26 cellular contexts compared by ENCODE assay signal in the genomic region with DNA sequence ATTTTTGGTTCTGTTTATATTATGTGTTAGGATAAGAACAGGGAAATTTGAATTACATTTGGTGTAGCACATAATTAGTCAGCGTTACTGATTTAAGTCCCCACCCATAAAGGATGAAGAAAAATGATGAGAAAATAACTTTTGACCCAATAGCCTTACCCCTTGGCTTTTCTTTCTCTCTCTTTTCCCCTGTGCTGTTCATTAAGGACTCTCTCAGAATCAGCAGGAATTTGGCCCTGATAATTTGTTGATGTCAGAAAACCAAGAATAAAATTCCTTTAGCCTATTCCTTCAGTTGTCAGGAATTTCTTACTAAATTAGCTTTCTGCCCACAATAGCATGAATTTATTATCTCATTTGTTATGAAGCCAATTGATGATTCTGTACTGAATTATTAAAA. TPM values are rescaled to one million over a fixed set of nuclear protein-coding genes. Genes with fewer than 3 reads are reported as not detected.
DNase-seq lines count a peak whose midpoint lies in the region; ATAC-seq and TF ChIP-seq lines count a peak whose summit lies in the region.
"Had no signal": no experiment of that assay in that cellular context is flagged by ENCODE, and none has a peak within 500 bp of the region (broad histone marks: within the 10 kb centered on the region; RNA-seq: fewer than 3 reads in every experiment).

No MANE protein-coding gene starts in this region.

- peaks cover 21% of the 10 kb centered on the region for H3K4me1 ChIP-seq in suprapubic skin
- H3K4me1 ChIP-seq: foreskin keratinocyte had no signal

- H3K9me3 Mint-ChIP-seq in activated T-cell treated with anti-CD3 and anti-CD28 coated beads, Interleukin-2, amount 50 U/mL, for 72 hours: peaks cover 0 to 1% of the 10 kb centered on the region in 2 donors
- no peaks in the 10 kb centered on the region for H3K9me3 Mint-ChIP-seq in activated T-cell treated with anti-CD3 and anti-CD28 coated beads, Interleukin-2, amount 50 U/mL, for 4 hours
- H3K9me3 Mint-ChIP-seq in activated CD4-positive, alpha-beta memory T cell treated with anti-CD3 and anti-CD28 coated beads for 36 hours: no peaks in the 10 kb centered on the region
- H3K9me3 Mint-ChIP-seq: activated CD8-positive, alpha-beta T cell treated with anti-CD3 and anti-CD28 coated beads for 36 hours; activated naive CD4-positive, alpha-beta T cell treated with anti-CD3 and anti-CD28 coated beads, Interleukin-2, amount 10 ng/mL, durations not matched to agents 7 days and 5 days; WTC11 had no signal

- peaks cover 39% of the 10 kb centered on the region for H3K4me1 Mint-ChIP-seq in activated T-cell treated with anti-CD3 and anti-CD28 coated beads, Interleukin-2, amount 50 U/mL, for 72 hours (ENCODE audit: low read depth)
- peaks cover 45% of the 10 kb centered on the region for H3K4me1 Mint-ChIP-seq in activated T-cell treated with anti-CD3 and anti-CD28 coated beads, Interleukin-2, amount 50 U/mL, for 4 hours (ENCODE audit: low read depth)
- H3K4me1 Mint-ChIP-seq in activated CD4-positive, alpha-beta memory T cell treated with anti-CD3 and anti-CD28 coated beads for 36 hours (ENCODE audit: low read depth): peaks cover 36% of the 10 kb centered on the region

- H3K9me3 ChIP-seq in suprapubic skin: no peaks in the 10 kb centered on the region
- H3K9me3 ChIP-seq: HAP-1, mucosa of descending colon, prostate gland had no signal

- H3K4me3 Mint-ChIP-seq in activated T-cell treated with anti-CD3 and anti-CD28 coated beads, Interleukin-2, amount 50 U/mL, for 72 hours: no peak overlapping the region
- no peak overlapping the region for H3K4me3 Mint-ChIP-seq in activated T-cell treated with anti-CD3 and anti-CD28 coated beads, Interleukin-2, amount 50 U/mL, for 4 hours
- no peak overlapping the region for H3K4me3 Mint-ChIP-seq in activated CD4-positive, alpha-beta memory T cell treated with anti-CD3 and anti-CD28 coated beads for 36 hours
- H3K4me3 Mint-ChIP-seq: activated CD8-positive, alpha-beta T cell treated with anti-CD3 and anti-CD28 coated beads for 36 hours; activated naive CD4-positive, alpha-beta T cell treated with anti-CD3 and anti-CD28 coated beads, Interleukin-2, amount 10 ng/mL, durations not matched to agents 7 days and 5 days; WTC11 had no signal

- no peak overlapping the region for H3K4me3 ChIP-seq in suprapubic skin
- H3K4me3 ChIP-seq: HAP-1, mucosa of descending colon, prostate gland had no signal

- no peak for TF ChIP-seq CTCF in suprapubic skin (IDR thresholded peaks at IDR 0.05)

- H3K36me3 Mint-ChIP-seq in activated T-cell treated with anti-CD3 and anti-CD28 coated beads, Interleukin-2, amount 50 U/mL, for 72 hours (ENCODE audit: insufficient read depth in 2 of 2): no peaks in the 10 kb centered on the region
- no peaks in the 10 kb centered on the region for H3K36me3 Mint-ChIP-seq in activated T-cell treated with anti-CD3 and anti-CD28 coated beads, Interleukin-2, amount 50 U/mL, for 4 hours (ENCODE audit: insufficient read depth)
- H3K36me3 Mint-ChIP-seq in activated CD4-positive, alpha-beta memory T cell treated with anti-CD3 and anti-CD28 coated beads for 36 hours: no peaks in the 10 kb centered on the region
- H3K36me3 Mint-ChIP-seq: activated naive CD4-positive, alpha-beta T cell treated with anti-CD3 and anti-CD28 coated beads, Interleukin-2, amount 10 ng/mL, durations not matched to agents 7 days and 5 days; WTC11 had no signal

- H3K27me3 ChIP-seq in suprapubic skin: no peaks in the 10 kb centered on the region
- H3K27me3 ChIP-seq: foreskin keratinocyte had no signal

- intact Hi-C loops in Right ventricle myocardium superior (cut with DNase I): no loop called here
- intact Hi-C loops in activated CD4-positive, alpha-beta memory T cell treated with anti-CD3 and anti-CD28 coated beads for 36 hours (cut with micrococcal nuclease): no loop called here

- no peak for ATAC-seq in activated T-cell treated with anti-CD3 and anti-CD28 coated beads, Interleukin-2, amount 50 U/mL, for 72 hours (replicated peaks in 1 of 2)
- no peak for ATAC-seq in activated T-cell treated with anti-CD3 and anti-CD28 coated beads, Interleukin-2, amount 50 U/mL, for 4 hours
- ATAC-seq in Right ventricle myocardium superior (ENCODE audit: poor library complexity): peak; percentile 41
- ATAC-seq: foreskin keratinocyte, mucosa of descending colon, Panc1, WTC11 had no signal

- CTCF ChIA-PET in activated CD4-positive, alpha-beta memory T cell treated with anti-CD3 and anti-CD28 coated beads for 36 hours (lab: Charles Lee): no interaction called here

- TF ChIP-seq EP300 in suprapubic skin (IDR thresholded peaks at IDR 0.05): no peak

- H3K27ac Mint-ChIP-seq in activated T-cell treated with anti-CD3 and anti-CD28 coated beads, Interleukin-2, amount 50 U/mL, for 72 hours: peak overlapping the region; percentile 50
- H3K27ac Mint-ChIP-seq in activated CD4-positive, alpha-beta memory T cell treated with anti-CD3 and anti-CD28 coated beads for 36 hours: no peak overlapping the region
- H3K27ac Mint-ChIP-seq: activated CD8-positive, alpha-beta T cell treated with anti-CD3 and anti-CD28 coated beads for 36 hours; activated naive CD4-positive, alpha-beta T cell treated with anti-CD3 and anti-CD28 coated beads, Interleukin-2, amount 10 ng/mL, durations not matched to agents 7 days and 5 days; WTC11 had no signal

- TF ChIP-seq POLR2A in suprapubic skin (IDR thresholded peaks at IDR 0.05): no peak

- no peaks in the 10 kb centered on the region for H3K36me3 ChIP-seq in suprapubic skin
- H3K36me3 ChIP-seq: HAP-1, prostate gland had no signal

- POLR2A ChIA-PET in activated CD4-positive, alpha-beta memory T cell treated with anti-CD3 and anti-CD28 coated beads for 36 hours (lab: Charles Lee): no interaction called here

- no peak for DNase-seq in activated T-cell treated with anti-CD3 and anti-CD28 coated beads, Interleukin-2, amount 50 U/mL, for 72 hours
- no peak for DNase-seq in activated T-cell treated with anti-CD3 and anti-CD28 coated beads, Interleukin-2, amount 50 U/mL, for 4 hours
- peak; percentile 11 for DNase-seq in astrocyte of the hippocampus (ENCODE audit: low read depth, low spot score)
- DNase-seq in Right ventricle myocardium superior: no peak
- DNase-seq in suprapubic skin (ENCODE audit: low spot score in 2 of 2): no peak
- DNase-seq in COR-L47 (lab: John Stamatoyannopoulos, UW): no peak
- DNase-seq in activated CD4-positive, alpha-beta memory T cell treated with anti-CD3 and anti-CD28 coated beads for 36 hours: no peak
- no peak for DNase-seq in SW 1271 (lab: John Stamatoyannopoulos, UW)
- DNase-seq: activated CD8-positive, alpha-beta T cell treated with anti-CD3 and anti-CD28 coated beads for 36 hours; activated naive CD4-positive, alpha-beta T cell treated with anti-CD3 and anti-CD28 coated beads, Interleukin-2, amount 10 ng/mL, durations not matched to agents 7 days and 5 days; activated T-cell treated with anti-CD3 and anti-CD28 coated beads, Interleukin-2, amount 50 U/mL, for 1 hour; aorta; Calu3; foreskin keratinocyte; left cardiac atrium; mucosa of descending colon; NCI-H1048; NK-92 treated with Interleukin-12 subunit alpha and Interleukin-12 subunit beta, amount 100 ng/mL, for 24 hours; small intestine; stimulated activated CD4-positive, alpha-beta T cell treated with anti-CD3 and anti-CD28 coated beads, Interleukin-2, amount 100 ng/mL, for 48 hours; stimulated activated naive CD4-positive, alpha-beta T cell treated with Interleukin-2 at 50 U/mL for 16 hours had no signal

- H3K27me3 Mint-ChIP-seq in activated T-cell treated with anti-CD3 and anti-CD28 coated beads, Interleukin-2, amount 50 U/mL, for 72 hours (ENCODE audit: low read depth): no peaks in the 10 kb centered on the region
- peaks cover 3% of the 10 kb centered on the region for H3K27me3 Mint-ChIP-seq in activated T-cell treated with anti-CD3 and anti-CD28 coated beads, Interleukin-2, amount 50 U/mL, for 4 hours (ENCODE audit: low read depth)
- H3K27me3 Mint-ChIP-seq in activated CD4-positive, alpha-beta memory T cell treated with anti-CD3 and anti-CD28 coated beads for 36 hours: no peaks in the 10 kb centered on the region
- H3K27me3 Mint-ChIP-seq: activated CD8-positive, alpha-beta T cell treated with anti-CD3 and anti-CD28 coated beads for 36 hours; activated naive CD4-positive, alpha-beta T cell treated with anti-CD3 and anti-CD28 coated beads, Interleukin-2, amount 10 ng/mL, durations not matched to agents 7 days and 5 days had no signal

- WGBS in suprapubic skin: 33% methylated on average over 1 of the region's 1 CpG

- H3K27ac ChIP-seq in suprapubic skin: peak overlapping the region; percentile 2
- H3K27ac ChIP-seq: 22Rv1, foreskin keratinocyte, prostate gland had no signal

RNA-seq across cellular contexts. Expression of gene PLCB1, which starts 18.5 kb away (rescaled TPM):
- 1 to 10 TPM; 3.2 to 3.4 TPM for total RNA-seq in activated T-cell treated with anti-CD3 and anti-CD28 coated beads, Interleukin-2, amount 50 U/mL, for 72 hours
- total RNA-seq in activated T-cell treated with anti-CD3 and anti-CD28 coated beads, Interleukin-2, amount 50 U/mL, for 4 hours: 1 to 10 TPM in 2 of 3 donors, under 1 TPM in 1; 0.91 to 6.0 (median 2.8) TPM
- total RNA-seq in Right ventricle myocardium superior (6.3 TPM), suprapubic skin (10 to 100 TPM in 1 of 4 donors, 1 to 10 TPM in 3; 3.9 to 15.6 (median 6.7) TPM)
- 1 to 10 TPM; 3.9 to 4.0 TPM for total RNA-seq in activated CD4-positive, alpha-beta memory T cell treated with anti-CD3 and anti-CD28 coated beads for 36 hours
